In the genomic region with DNA sequence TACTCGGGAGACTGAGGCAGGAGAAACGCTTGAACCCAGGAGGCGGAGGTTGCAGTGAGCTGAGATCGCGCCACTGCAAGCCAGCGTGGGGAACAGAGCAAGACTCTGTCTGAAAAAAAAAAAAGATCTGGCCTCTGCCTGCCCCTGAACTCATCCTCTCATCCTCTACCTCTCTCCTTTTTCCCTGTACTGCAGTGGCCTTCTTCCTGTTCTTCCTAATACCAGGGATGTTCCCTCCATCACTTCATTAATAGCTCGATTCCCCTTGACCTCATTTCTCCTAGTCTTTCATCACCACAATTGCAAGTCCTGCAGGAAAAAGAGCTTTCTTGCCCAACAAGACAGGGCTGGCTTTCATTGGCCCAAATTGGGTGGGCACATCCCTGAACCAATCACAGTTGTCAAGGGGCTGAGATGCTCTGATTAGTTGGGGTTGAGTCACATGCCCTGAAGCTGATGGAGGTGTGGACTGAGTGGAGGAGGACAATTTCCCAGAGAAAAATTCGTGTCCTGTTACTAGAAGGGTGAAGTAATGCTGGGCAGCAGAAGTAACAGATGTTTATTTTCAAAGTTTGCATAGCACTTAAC, we compare ENCODE assay signal across 14 cellular contexts.
DNase-seq lines count a peak whose midpoint lies in the region; ATAC-seq and TF ChIP-seq lines count a peak whose summit lies in the region.
"Had no signal": no experiment of that assay in that cellular context is flagged by ENCODE, and none has a peak within 500 bp of the region (broad histone marks: within the 10 kb centered on the region; RNA-seq: fewer than 3 reads in every experiment).

No MANE protein-coding gene starts in this region.

- H3K27ac ChIP-seq in AG04450 (ENCODE audit: low read depth, low read length): peak overlapping the region; percentile 47
- H3K27ac ChIP-seq: colonic mucosa, upper lobe of left lung had no signal

- POLR2A ChIA-PET in AG04450 (lab: Yijun Ruan, JAX): interaction anchor here (0.6 to 1.0 kb wide), 2 partner anchors 87 to 100 kb away, joined by 3 to 4 read pairs; no protein-coding TSS in a partner anchor

- ATAC-seq in stimulated activated naive CD8-positive, alpha-beta T cell treated with anti-CD3 and anti-CD28 coated beads, Interleukin-15, Interleukin-2, amounts not matched to agents 100 U/mL and 50 U/mL, for 24 hours: no peak
- ATAC-seq in HG03457 (IDR thresholded peaks at IDR 0.05; ENCODE audit: unreplicated experiment) (no peak), HG02973 (IDR thresholded peaks at IDR 0.05; ENCODE audit: unreplicated experiment) (no peak), HG03432 (IDR thresholded peaks at IDR 0.05; ENCODE audit: unreplicated experiment) (no peak)
- ATAC-seq: activated CD8-positive, alpha-beta memory T cell treated with anti-CD3 and anti-CD28 coated beads, Interleukin-2, amount 10 ng/mL, durations not matched to agents 7 days and 5 days; left colon had no signal

- H3K9me3 ChIP-seq in AG04450 (ENCODE audit: control insufficient read depth, insufficient read depth, low read length): peaks cover 3% of the 10 kb centered on the region; the same call in 1 of the 2 replicates
- H3K9me3 ChIP-seq: colonic mucosa, upper lobe of left lung had no signal

- no peaks in the 10 kb centered on the region for H3K27me3 ChIP-seq in AG04450 (ENCODE audit: control insufficient read depth, insufficient read depth, low read length)
- H3K27me3 ChIP-seq: colonic mucosa, upper lobe of left lung had no signal

- CTCF ChIA-PET in AG04450 (lab: Charles Lee): interaction anchor here (0.5 to 2.4 kb wide), 4 partner anchors 10 to 372 kb away, joined by 3 to 9 read pairs (median 4); no protein-coding TSS in a partner anchor

- DNase-seq in AG04450 (ENCODE audit: low read depth, low spot score): peak; percentile 79
- DNase-seq in H4 (ENCODE audit: low spot score): peak; percentile 90
- DNase-seq in SK-N-DZ (ENCODE audit: low spot score): peak; percentile 52
- DNase-seq in foreskin melanocyte: peak; percentile 56
- no peak for DNase-seq in stimulated activated naive CD8-positive, alpha-beta T cell treated with anti-CD3 and anti-CD28 coated beads, Interleukin-15, Interleukin-2, amounts not matched to agents 100 U/mL and 50 U/mL, for 24 hours
- DNase-seq: activated CD8-positive, alpha-beta memory T cell treated with anti-CD3 and anti-CD28 coated beads, Interleukin-2, amount 10 ng/mL, durations not matched to agents 7 days and 5 days; Calu3; colonic mucosa; left colon; stimulated activated CD4-positive, alpha-beta T cell treated with anti-CD3 and anti-CD28 coated beads, Interleukin-15, amount 100 ng/mL, for 24 hours; upper lobe of left lung had no signal

- TF ChIP-seq CTCF in AG04450 (IDR thresholded peaks at IDR 0.05; ENCODE audit: low read depth, low read length): no peak

- no peak overlapping the region for H3K4me3 ChIP-seq in AG04450 (ENCODE audit: low read depth, low read length)
- H3K4me3 ChIP-seq: colonic mucosa, upper lobe of left lung had no signal
